In genomic region chr1:52253421-52253820, GRCh38 we compare ENCODE assay signal across 16 cellular contexts.
"Had no signal": no experiment of that assay in that cellular context is flagged by ENCODE, and none has a peak within 500 bp of the region (broad histone marks: within the 10 kb centered on the region; RNA-seq: fewer than 3 reads in every experiment).

No MANE protein-coding gene starts in this region.

- H3K9me3 ChIP-seq: adrenal gland, right atrium auricular region, tibial artery, uterus had no signal

- ATAC-seq: activated CD4-positive, alpha-beta T cell treated with anti-CD3 and anti-CD28 coated beads for 36 hours; activated naive CD4-positive, alpha-beta T cell treated with anti-CD3 and anti-CD28 coated beads, Interleukin-2, amount 50 U/mL, for 72 hours; activated T-helper 17 cell treated with anti-CD3 and anti-CD28 coated beads, Interleukin-2, amount 50 U/mL, for 72 hours; heart left ventricle; natural killer cell treated with Interleukin-12 subunit alpha and Interleukin-12 subunit beta and Interleukin-15 and Interleukin-18, amount 100 ng/mL, for 72 hours had no signal

- DNase-seq: activated B cell treated with CpG ODN at 0.5 μM for 24 hours; activated CD4-positive, alpha-beta T cell treated with anti-CD3 and anti-CD28 coated beads for 36 hours; activated CD4-positive, alpha-beta T cell treated with anti-CD3 and anti-CD28 coated beads, Interleukin-2, amount 50 U/mL, for 4 hours; activated CD8-positive, alpha-beta memory T cell treated with anti-CD3 and anti-CD28 coated beads for 24 hours; activated CD8-positive, alpha-beta memory T cell treated with anti-CD3 and anti-CD28 coated beads, Interleukin-2, amount 50 U/mL, for 4 hours; activated T-cell treated with anti-CD3 and anti-CD28 coated beads, Interleukin-2, amount 50 U/mL, for 24 hours; adrenal gland; cortex of kidney; heart left ventricle; stimulated activated CD4-positive, alpha-beta T cell treated with anti-CD3 and anti-CD28 coated beads, Interleukin-1b, Interleukin-23, amount 100 ng/mL, for 48 hours; tibial artery; uterus had no signal

- H3K36me3 ChIP-seq: adrenal gland, heart left ventricle, right atrium auricular region, tibial artery, uterus had no signal

- H3K4me3 ChIP-seq: adrenal gland, heart left ventricle, right atrium auricular region, tibial artery, uterus had no signal

- H3K27me3 ChIP-seq: adrenal gland, right atrium auricular region, tibial artery, uterus had no signal

- H3K27ac ChIP-seq: adrenal gland, heart left ventricle, right atrium auricular region, tibial artery, uterus had no signal

- H3K4me1 ChIP-seq: adrenal gland, heart left ventricle, right atrium auricular region, tibial artery, uterus had no signal
